ENCODE assay signal across 18 cellular contexts in genomic region chr15:66852064-66852905, GRCh38.
A peak's percentile ranks its signal among the peaks of the same experiment; 100 is the strongest.
DNase-seq lines count a peak whose midpoint lies in the region; FAIRE-seq and TF ChIP-seq lines count a peak whose summit lies in the region.
"Had no signal": no experiment of that assay in that cellular context is flagged by ENCODE, and none has a peak within 500 bp of the region (broad histone marks: within the 10 kb centered on the region; RNA-seq: fewer than 3 reads in every experiment).

No MANE protein-coding gene starts in this region.

- no peaks in the 10 kb centered on the region for H3K36me3 Mint-ChIP-seq in brain
- H3K36me3 Mint-ChIP-seq in nephron (ENCODE audit: low read depth), result no peaks in the 10 kb centered on the region
- no peaks in the 10 kb centered on the region for H3K36me3 Mint-ChIP-seq in type B pancreatic cell

- peaks cover 0 to 10% (median 0%) of the 10 kb centered on the region in 5 experiments for H3K9me3 Mint-ChIP-seq in brain
- no peaks in the 10 kb centered on the region for H3K9me3 Mint-ChIP-seq in nephron
- no peaks in the 10 kb centered on the region for H3K9me3 Mint-ChIP-seq in type B pancreatic cell
- H3K9me3 Mint-ChIP-seq: CD8-positive, alpha-beta memory T cell had no signal

- TF ChIP-seq POLR2A in GM12891 (IDR thresholded peaks at IDR 0.05; ENCODE audit: low read depth, low read length), result no peak

- peaks cover 13% of the 10 kb centered on the region for H3K27me3 Mint-ChIP-seq in brain
- H3K27me3 Mint-ChIP-seq in nephron (ENCODE audit: low read depth), result peaks cover 23% of the 10 kb centered on the region
- H3K27me3 Mint-ChIP-seq in type B pancreatic cell, result peaks cover 3% of the 10 kb centered on the region

- peak; percentile 53 for DNase-seq in activated CD8-positive, alpha-beta memory T cell treated with anti-CD3 and anti-CD28 coated beads for 24 hours
- DNase-seq in activated CD8-positive, alpha-beta memory T cell treated with anti-CD3 and anti-CD28 coated beads, Interleukin-2, amount 50 U/mL, for 4 hours, result no peak
- DNase-seq in type B pancreatic cell (ENCODE audit: extremely low spot score, unreplicated experiment) (no peak), GM12891 (ENCODE audit: insufficient read length, low spot score) (no peak), NCI-H2107 treated with DMSO at 0.1 percent for 48 hours (lab: John Stamatoyannopoulos, UW; ENCODE audit: unreplicated experiment) (no peak), NCI-H2196 (lab: John Stamatoyannopoulos, UW; ENCODE audit: unreplicated experiment) (no peak)
- DNase-seq: activated T-cell treated with anti-CD3 and anti-CD28 coated beads, Interleukin-2, amount 50 U/mL, for 1 hour; amniotic stem cell; CD8-positive, alpha-beta memory T cell; effector CD8-positive, alpha-beta T cell; foreskin fibroblast; GF-D8; NCI-H1436; NCI-H510A; stimulated activated naive CD4-positive, alpha-beta T cell; T-helper 1 cell had no signal

- H3K4me1 Mint-ChIP-seq in brain (peaks cover 15% of the 10 kb centered on the region), nephron (peaks cover 24% of the 10 kb centered on the region), type B pancreatic cell (ENCODE audit: unreplicated experiment) (peaks cover 23% of the 10 kb centered on the region)

- H3K27ac Mint-ChIP-seq in brain (peak overlapping the region in 3 of 5 experiments; percentile 25 to 86 (median 69)), nephron (peak overlapping the region; percentile 86 to 93 (median 89)), type B pancreatic cell (peak overlapping the region; percentile 81)

- TF ChIP-seq CTCF in brain (conservative IDR thresholded peaks at IDR 0.05), result no peak
- no peak for TF ChIP-seq CTCF in nephron (IDR thresholded peaks at IDR 0.05; ENCODE audit: unreplicated experiment in 3 of 3)
- no peak for TF ChIP-seq CTCF in type B pancreatic cell (conservative IDR thresholded peaks at IDR 0.05)

- H3K4me3 Mint-ChIP-seq in brain (no peak overlapping the region), nephron (no peak overlapping the region), type B pancreatic cell (no peak overlapping the region)

- no peak for FAIRE-seq in GM12891 (lab: Jason Lieb, UNC)

TF ChIP-seq in GM12891, 5 proteins besides CTCF, POLR2A, EP300 and RAD21:
- TF ChIP-seq SPI1 (IDR thresholded peaks at IDR 0.05; ENCODE audit: low read depth, low read length) (no peak), TAF1 (IDR thresholded peaks at IDR 0.05; ENCODE audit: low read depth, low read length) (no peak), POU2F2 (IDR thresholded peaks at IDR 0.05; ENCODE audit: low read depth, low read length) (no peak), POLR2AphosphoS5 (IDR thresholded peaks at IDR 0.05; ENCODE audit: low read depth, low read length) (no peak), PAX5 (IDR thresholded peaks at IDR 0.05; ENCODE audit: insufficient read depth, low read length, severe bottlenecking) (no peak)
TF ChIP-seq in GM12891: peak in this region for 0.
